ENCODE assay signal across 8 cellular contexts in the genomic region with DNA sequence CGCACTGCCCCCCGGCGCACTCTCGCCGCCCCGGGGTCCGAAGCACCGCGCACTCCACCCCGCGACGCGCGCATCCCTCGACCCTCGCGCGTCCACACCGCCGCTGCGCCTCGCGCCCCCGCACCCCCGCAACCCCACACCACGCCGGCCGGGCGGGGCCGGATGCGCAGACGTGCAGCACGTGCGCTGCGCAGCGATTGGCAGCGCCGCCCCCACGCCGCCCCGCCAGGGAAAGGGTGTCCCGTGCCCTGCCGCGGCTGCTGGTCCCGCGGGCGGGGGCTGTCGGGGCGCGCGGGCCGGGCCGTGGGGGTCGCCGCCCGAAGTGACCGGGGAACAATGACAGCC. TPM values are rescaled to one million over a fixed set of nuclear protein-coding genes. Genes with fewer than 3 reads are reported as not detected.
DNase-seq lines count a peak whose midpoint lies in the region; ATAC-seq and TF ChIP-seq lines count a peak whose summit lies in the region.

No MANE protein-coding gene starts in this region.

- peaks cover 33% of the 10 kb centered on the region for H3K4me1 Mint-ChIP-seq in activated T-helper 2 cell treated with anti-CD3 and anti-CD28 coated beads, Interferon-gamma antibody, Interleukin-2, Interleukin-4, amounts not matched to agents 10 μg/mL and 5 μg/mL and 100 μg/mL, durations not matched to agents 14 hours and 24 hours and 36 hours (ENCODE audit: low read depth)

- peak overlapping the region; percentile 64 for H3K4me3 ChIP-seq in GM12864 (ENCODE audit: low read depth, low read length)
- peak overlapping the region; percentile 55 to 61 (median 60) for H3K4me3 ChIP-seq in gastrocnemius medialis

- peak overlapping the region in 3 of 4 donors; percentile 51 to 66 (median 54) for H3K27ac ChIP-seq in gastrocnemius medialis

- no peaks in the 10 kb centered on the region for H3K36me3 ChIP-seq in gastrocnemius medialis

- in situ Hi-C loops in gastrocnemius medialis (cut with MboI; ENCODE audit: low sequenced_read_pairs in 4 of 4) = no loop called here

- H3K4me3 Mint-ChIP-seq in activated T-helper 2 cell treated with anti-CD3 and anti-CD28 coated beads, Interferon-gamma antibody, Interleukin-2, Interleukin-4, amounts not matched to agents 10 μg/mL and 5 μg/mL and 100 μg/mL, durations not matched to agents 14 hours and 24 hours and 36 hours (ENCODE audit: low read depth) = peak overlapping the region; percentile 86

- H3K27me3 Mint-ChIP-seq in activated T-helper 2 cell treated with anti-CD3 and anti-CD28 coated beads, Interferon-gamma antibody, Interleukin-2, Interleukin-4, amounts not matched to agents 10 μg/mL and 5 μg/mL and 100 μg/mL, durations not matched to agents 14 hours and 24 hours and 36 hours (ENCODE audit: low read depth) = no peaks in the 10 kb centered on the region

- H3K9me3 ChIP-seq in gastrocnemius medialis = no peaks in the 10 kb centered on the region

- H3K36me3 Mint-ChIP-seq in activated T-helper 2 cell treated with anti-CD3 and anti-CD28 coated beads, Interferon-gamma antibody, Interleukin-2, Interleukin-4, amounts not matched to agents 10 μg/mL and 5 μg/mL and 100 μg/mL, durations not matched to agents 14 hours and 24 hours and 36 hours (ENCODE audit: low read depth) = no peaks in the 10 kb centered on the region

- TF ChIP-seq CTCF in GM12864 (IDR thresholded peaks at IDR 0.05; ENCODE audit: low read depth, low read length, missing control alignments) (no peak), gastrocnemius medialis (IDR thresholded peaks at IDR 0.05 in 4 of 5, conservative IDR thresholded peaks at IDR 0.05 in 1 of 5) (no peak)

- H3K27me3 ChIP-seq in gastrocnemius medialis = peaks cover 11 to 38% (median 20%) of the 10 kb centered on the region in 3 donors

- intact Hi-C loops in activated T-helper 2 cell treated with anti-CD3 and anti-CD28 coated beads, Interferon-gamma antibody, Interleukin-2, Interleukin-4, amounts not matched to agents 10 μg/mL and 5 μg/mL and 100 μg/mL, durations not matched to agents 14 hours and 24 hours and 36 hours (cut with micrococcal nuclease) = loop anchor here (1.0 to 5.0 kb wide), 7 partner anchors 18 to 248 kb away; partner anchors contain the start of genes MKRN1 and PARP12
- intact Hi-C loops in cardiac septum (cut with DNase I) = no loop called here
- intact Hi-C loops in gastrocnemius medialis (cut with DNase I; ENCODE audit: low total_unique reads) = loop anchor here (5.0 kb wide), 1 partner anchor 38 kb away; no protein-coding TSS in a partner anchor

- TF ChIP-seq POLR2A in gastrocnemius medialis (IDR thresholded peaks at IDR 0.05) = peak; percentile 9 to 11

- ATAC-seq in gastrocnemius medialis (peak; percentile 34 to 47), HG03280 (IDR thresholded peaks at IDR 0.05; ENCODE audit: unreplicated experiment) (no peak), HG03095 (IDR thresholded peaks at IDR 0.05; ENCODE audit: unreplicated experiment) (no peak)

- no peaks in the 10 kb centered on the region for H3K9me3 Mint-ChIP-seq in activated T-helper 2 cell treated with anti-CD3 and anti-CD28 coated beads, Interferon-gamma antibody, Interleukin-2, Interleukin-4, amounts not matched to agents 10 μg/mL and 5 μg/mL and 100 μg/mL, durations not matched to agents 14 hours and 24 hours and 36 hours

- DNase-seq in GM12864 (ENCODE audit: low read depth) = no peak
- peak; percentile 12 for DNase-seq in NCI-H146 treated with DMSO at 0.1 percent for 48 hours (lab: John Stamatoyannopoulos, UW; ENCODE audit: unreplicated experiment)
- peak; percentile 71 for DNase-seq in activated T-helper 2 cell treated with anti-CD3 and anti-CD28 coated beads, Interferon-gamma antibody, Interleukin-2, Interleukin-4, amounts not matched to agents 10 μg/mL and 5 μg/mL and 100 μg/mL, durations not matched to agents 14 hours and 24 hours and 36 hours (ENCODE audit: low spot score)
- DNase-seq in cardiac septum (ENCODE audit: low spot score) = peak; percentile 86
- no peak for DNase-seq in gastrocnemius medialis
- DNase-seq in foreskin melanocyte = no peak

- H3K27ac Mint-ChIP-seq in activated T-helper 2 cell treated with anti-CD3 and anti-CD28 coated beads, Interferon-gamma antibody, Interleukin-2, Interleukin-4, amounts not matched to agents 10 μg/mL and 5 μg/mL and 100 μg/mL, durations not matched to agents 14 hours and 24 hours and 36 hours = peak overlapping the region; percentile 96

- H3K4me1 ChIP-seq in gastrocnemius medialis = peaks cover 0 to 9% of the 10 kb centered on the region in 2 donors

RNA-seq across cellular contexts. Expression of gene KDM7A, which starts 53.7 kb away (rescaled TPM):
- total RNA-seq in activated T-helper 2 cell treated with anti-CD3 and anti-CD28 coated beads, Interferon-gamma antibody, Interleukin-2, Interleukin-4, amounts not matched to agents 10 μg/mL and 5 μg/mL and 100 μg/mL, durations not matched to agents 14 hours and 24 hours and 36 hours = 10.4 and 12.5 TPM in 2 replicates
- total RNA-seq in cardiac septum (11.8 TPM), gastrocnemius medialis (100 to 1,000 TPM in 1 of 4 donors, 10 to 100 TPM in 3; 59.0 to 108 (median 66.9) TPM)

Comparison
In these comparisons a context has a peak if more than half of its experiments do, and no peak if none do; other contexts are left out.
1. DNase-seq: peak in NCI-H146 treated with DMSO at 0.1 percent for 48 hours (single experiment), activated T-helper 2 cell treated with anti-CD3 and anti-CD28 coated beads, Interferon-gamma antibody, Interleukin-2, Interleukin-4, amounts not matched to agents 10 μg/mL and 5 μg/mL and 100 μg/mL, durations not matched to agents 14 hours and 24 hours and 36 hours (single experiment) and cardiac septum (single experiment); none in GM12864 (single experiment), gastrocnemius medialis (0 of 2) and foreskin melanocyte (single experiment).
2. ATAC-seq: peak in gastrocnemius medialis (2 of 2); none in HG03280 (single experiment) and HG03095 (single experiment).